Comparison of ENCODE assay signal across 19 cellular contexts in genomic region chr4:94221930-94222329, GRCh38. TPM values are rescaled to one million over a fixed set of nuclear protein-coding genes. Genes with fewer than 3 reads are reported as not detected.
A peak's percentile ranks its signal among the peaks of the same experiment; 100 is the strongest.
DNase-seq lines count a peak whose midpoint lies in the region; ATAC-seq, FAIRE-seq and TF ChIP-seq lines count a peak whose summit lies in the region.
"Had no signal": no experiment of that assay in that cellular context is flagged by ENCODE, and none has a peak within 500 bp of the region (broad histone marks: within the 10 kb centered on the region; RNA-seq: fewer than 3 reads in every experiment).

No MANE protein-coding gene starts in this region.

- TF ChIP-seq POLR2A in NB4 (IDR thresholded peaks at IDR 0.05; ENCODE audit: extremely low read depth, insufficient read length): no peak
- no peak for TF ChIP-seq POLR2A in K562 (conservative IDR thresholded peaks at IDR 0.05)

- no peaks in the 10 kb centered on the region for H3K9me3 ChIP-seq in K562 (replicated peaks; ENCODE audit: control insufficient read depth, insufficient read depth, low read depth, low read length)
- H3K9me3 ChIP-seq: A549, BE2C, HAP-1 had no signal

- H3K27me3 Mint-ChIP-seq in activated T-cell treated with anti-CD3 and anti-CD28 coated beads, Interleukin-2, amount 50 U/mL, for 72 hours (ENCODE audit: low read depth): no peaks in the 10 kb centered on the region
- H3K27me3 Mint-ChIP-seq: CD4-positive, alpha-beta memory T cell had no signal

- H3K4me3 ChIP-seq in NB4 (ENCODE audit: low read depth, low read length): no peak overlapping the region
- H3K4me3 ChIP-seq in K562: no peak overlapping the region
- H3K4me3 ChIP-seq: A549, HAP-1 had no signal

- POLR2A ChIA-PET in K562 (lab: Yijun Ruan, JAX): interaction anchor here (0.8 to 1.9 kb wide), 2 partner anchors 9 to 15 kb away, joined by 3 to 6 read pairs; partner anchors contain the start of gene SMARCAD1

- no peak for TF ChIP-seq EP300 in K562 (IDR thresholded peaks at IDR 0.05; ENCODE audit: low read length)

- BruUV-seq in K562 (replicated peaks; lab: Mats Ljungman, UMichigan): no TSS peak

- no peak for TF ChIP-seq RAD21 in K562 (CRISPR knock-in tag; conservative IDR thresholded peaks at IDR 0.05 in 1 of 2, IDR thresholded peaks at IDR 0.05 in 1 of 2)

- H3K79me2 ChIP-seq in K562 (ENCODE audit: control insufficient read depth, insufficient read depth, low read length): peaks cover 55% of the 10 kb centered on the region

- peaks cover 2 to 18% of the 10 kb centered on the region in 2 donors for H3K36me3 Mint-ChIP-seq in activated T-cell treated with anti-CD3 and anti-CD28 coated beads, Interleukin-2, amount 50 U/mL, for 72 hours (ENCODE audit: insufficient read depth in 2 of 2)

- no peak for DNase-seq in activated T-cell treated with anti-CD3 and anti-CD28 coated beads, Interleukin-2, amount 50 U/mL, for 72 hours
- no peak for DNase-seq in activated T-cell treated with anti-CD3 and anti-CD28 coated beads, Interleukin-2, amount 50 U/mL, for 1 hour
- peak; percentile 1 for DNase-seq in NB4 (ENCODE audit: low read depth)
- no peak for DNase-seq in K562 (ENCODE audit: extremely low read depth in 1 of 4, low spot score in 3 of 4)
- DNase-seq in frontal cortex (ENCODE audit: low spot score in 2 of 2): no peak
- DNase-seq in HuH-7.5 (ENCODE audit: low spot score): no peak
- DNase-seq: BE2C; CD4-positive, alpha-beta memory T cell; DMS79; EL; IMR-90 had no signal

- FAIRE-seq in K562 (lab: Jason Lieb, UNC) (no peak), frontal cortex (lab: Jason Lieb, UNC) (no peak)
- FAIRE-seq: A549, G401.6, GM19239, H1 had no signal

- CTCF ChIA-PET in K562 (lab: Yijun Ruan, JAX; ENCODE audit: low intra/inter-chr PET ratio): no interaction called here

- H4K20me1 ChIP-seq in K562 (replicated peaks; ENCODE audit: control insufficient read depth, insufficient read depth, low read length): no peaks in the 10 kb centered on the region

- H3K9me1 ChIP-seq in K562 (ENCODE audit: control insufficient read depth, insufficient read depth, low read length): no peaks in the 10 kb centered on the region

- in situ Hi-C loops in K562 (cut with MboI): no loop called here

- H3K4me3 Mint-ChIP-seq in activated T-cell treated with anti-CD3 and anti-CD28 coated beads, Interleukin-2, amount 50 U/mL, for 72 hours: no peak overlapping the region
- H3K4me3 Mint-ChIP-seq: CD4-positive, alpha-beta memory T cell had no signal

- no peak overlapping the region for H3K27ac ChIP-seq in K562 (ENCODE audit: extremely low read depth, low read depth, low read length)
- H3K27ac ChIP-seq: A549, C4-2B, HL-60 had no signal

- TF ChIP-seq CTCF in NB4 (IDR thresholded peaks at IDR 0.05; ENCODE audit: low read depth, low read length) (no peak), K562 (IDR thresholded peaks at IDR 0.05 in 2 of 3, conservative IDR thresholded peaks at IDR 0.05 in 1 of 3; ENCODE audit: insufficient read depth in 2 of 3, low read depth in 1 of 3, low read length in 3 of 3) (no peak)

- H3K4me1 Mint-ChIP-seq in activated T-cell treated with anti-CD3 and anti-CD28 coated beads, Interleukin-2, amount 50 U/mL, for 72 hours (ENCODE audit: low read depth): peaks cover 28% of the 10 kb centered on the region

- intact Hi-C loops in K562 (cut with micrococcal nuclease): no loop called here

- H3K4me2 ChIP-seq in K562 (ENCODE audit: insufficient read depth, low read length): no peak overlapping the region
- H3K4me2 ChIP-seq: A549 had no signal

- H3K27ac Mint-ChIP-seq in activated T-cell treated with anti-CD3 and anti-CD28 coated beads, Interleukin-2, amount 50 U/mL, for 72 hours: peak overlapping the region; percentile 6

- no peak overlapping the region for H3K9ac ChIP-seq in K562 (ENCODE audit: insufficient read depth in 1 of 2, low read depth in 2 of 2, low read length in 2 of 2)

- no peaks in the 10 kb centered on the region for H3K9me3 Mint-ChIP-seq in activated T-cell treated with anti-CD3 and anti-CD28 coated beads, Interleukin-2, amount 50 U/mL, for 72 hours
- H3K9me3 Mint-ChIP-seq: CD4-positive, alpha-beta memory T cell had no signal

- no peak for ATAC-seq in activated T-cell treated with anti-CD3 and anti-CD28 coated beads, Interleukin-2, amount 50 U/mL, for 72 hours (replicated peaks in 1 of 2)
- ATAC-seq in K562 (peak; percentile 32; the same call in 2 of the 3 replicates), HG02970 (IDR thresholded peaks at IDR 0.05; ENCODE audit: low FRiP score, unreplicated experiment) (no peak)
- ATAC-seq: A549 had no signal

- H3K27me3 ChIP-seq in K562 (ENCODE audit: control insufficient read depth in 2 of 2, insufficient read depth in 2 of 2, low read length in 2 of 2): no peaks in the 10 kb centered on the region
- H3K27me3 ChIP-seq: BE2C had no signal

- H3K4me1 ChIP-seq in K562 (replicated peaks in 1 of 2; ENCODE audit: control insufficient read depth in 2 of 2, insufficient read depth in 2 of 2, low read length in 2 of 2): no peaks in the 10 kb centered on the region
- H3K4me1 ChIP-seq: A549, BE2C, HAP-1 had no signal

- WGBS in K562 (ENCODE audit: insufficient coverage, low coverage, missing lambda C conversion rate): 74% methylated on average over 1 of the region's 1 CpG

- peaks cover 69% of the 10 kb centered on the region for H3K36me3 ChIP-seq in K562 (ENCODE audit: control insufficient read depth, insufficient read depth, low read length)

- no peak overlapping the region for H2AFZ ChIP-seq in K562 (ENCODE audit: low read depth, low read length)

TF ChIP-seq in K562, 482 proteins besides CTCF, POLR2A, EP300 and RAD21 (continues in another document):
- TF ChIP-seq SMARCC2 (IDR thresholded peaks at IDR 0.05; ENCODE audit: low read depth): no peak
- TF ChIP-seq CHAMP1 (IDR thresholded peaks at IDR 0.05): no peak
- no peak for TF ChIP-seq RBFOX2 (IDR thresholded peaks at IDR 0.05; ENCODE audit: low read depth, low read length)
- TF ChIP-seq ZNF311 (CRISPR knock-in tag; IDR thresholded peaks at IDR 0.05): no peak
- TF ChIP-seq, protein P1, sequence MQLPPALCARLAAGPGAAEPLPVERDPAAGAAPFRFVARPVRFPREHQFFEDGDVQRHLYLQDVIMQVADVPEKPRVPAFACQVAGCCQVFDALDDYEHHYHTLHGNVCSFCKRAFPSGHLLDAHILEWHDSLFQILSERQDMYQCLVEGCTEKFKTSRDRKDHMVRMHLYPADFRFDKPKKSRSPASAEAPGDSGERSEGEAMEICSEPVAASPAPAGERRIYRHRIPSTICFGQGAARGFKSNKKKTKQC (CRISPR knock-in tag; IDR thresholded peaks at IDR 0.05): no peak
- no peak for TF ChIP-seq CSDE1 (IDR thresholded peaks at IDR 0.05)
- no peak for TF ChIP-seq HDAC2 (IDR thresholded peaks at IDR 0.05)
- TF ChIP-seq, protein P2, sequence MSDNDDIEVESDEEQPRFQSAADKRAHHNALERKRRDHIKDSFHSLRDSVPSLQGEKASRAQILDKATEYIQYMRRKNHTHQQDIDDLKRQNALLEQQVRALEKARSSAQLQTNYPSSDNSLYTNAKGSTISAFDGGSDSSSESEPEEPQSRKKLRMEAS (CRISPR knock-in tag; IDR thresholded peaks at IDR 0.05): no peak
- TF ChIP-seq, protein P3, sequence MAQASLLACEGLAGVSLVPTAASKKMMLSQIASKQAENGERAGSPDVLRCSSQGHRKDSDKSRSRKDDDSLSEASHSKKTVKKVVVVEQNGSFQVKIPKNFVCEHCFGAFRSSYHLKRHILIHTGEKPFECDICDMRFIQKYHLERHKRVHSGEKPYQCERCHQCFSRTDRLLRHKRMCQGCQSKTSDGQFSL (CRISPR knock-in tag; IDR thresholded peaks at IDR 0.05): no peak
- TF ChIP-seq, protein P3 (tag; IDR thresholded peaks at IDR 0.05): no peak

RNA-seq across cellular contexts. Expression of gene SMARCAD1, which starts 14.3 kb away (rescaled TPM):
- 10 to 100 TPM; 33.6 to 44.5 TPM for total RNA-seq in activated T-cell treated with anti-CD3 and anti-CD28 coated beads, Interleukin-2, amount 50 U/mL, for 72 hours
- 29.6 and 109 TPM in 2 replicates for total RNA-seq in K562 (2011; cell fraction: chromatin; rRNA removed; ENCODE audit: low replicate concordance)
- total RNA-seq in K562 (2011; cell fraction: nucleolus; rRNA removed): 10.7 and 17.6 TPM in 2 replicates
- total RNA-seq in K562 (2011; cell fraction: nucleoplasm; rRNA removed): 28.3 and 32.7 TPM in 2 replicates
- total RNA-seq in K562 (2014; rRNA removed): 24.3 and 26.0 TPM in 2 replicates
- total RNA-seq in K562 (2014; rRNA removed; fragmentation: Illumina TruSeq; extraction: Trizol): 52.2 and 58.5 TPM in 2 replicates
- 37.4 and 41.0 TPM in 2 replicates for total RNA-seq in K562 (2015; rRNA removed; fragmentation: Illumina TruSeq; extraction: Trizol)
- total RNA-seq in K562 (2021): 33.9 and 34.6 TPM in 2 replicates
- polyA plus RNA-seq in K562 (2011; rRNA removed): 29.7 and 43.6 TPM in 2 replicates
- polyA plus RNA-seq in K562 (2011; cell fraction: cytosol; rRNA removed): 5.8 and 13.2 TPM in 2 replicates
- 41.0 and 54.1 TPM in 2 replicates for polyA plus RNA-seq in K562 (2011; cell fraction: nucleus; rRNA removed)
- 18.0 and 19.7 TPM in 2 replicates for polyA plus RNA-seq in K562 (2012)
- 34.6 and 39.3 TPM in 2 replicates for polyA plus RNA-seq in K562 (2014; fragmentation: Illumina TruSeq; extraction: Trizol)
- 10 to 100 TPM; 11.2 to 20.1 TPM for polyA plus RNA-seq in K562 (2014; fragmentation: Nextera tagmentation; extraction: Ambion mirVana)
- polyA plus RNA-seq in K562 (2014; rRNA removed): 23.9 and 24.8 TPM in 2 replicates
- 83.1 and 84.7 TPM in 2 replicates for polyA minus RNA-seq in K562 (2011; rRNA and poly(A)+ RNA removed)
- polyA minus RNA-seq in K562 (2011; cell fraction: cytosol; rRNA and poly(A)+ RNA removed): 13.7 and 22.9 TPM in 2 replicates
- polyA minus RNA-seq in K562 (2011; cell fraction: nucleus; rRNA and poly(A)+ RNA removed): 50.9 and 77.9 TPM in 2 replicates
- 117 TPM for total RNA-seq in frontal cortex
